1 cellular context compared by ENCODE assay signal in genomic region chr20:31921480-31921879, GRCh38. TPM values are rescaled to one million over a fixed set of nuclear protein-coding genes. Genes with fewer than 3 reads are reported as not detected.
"Had no signal": no experiment of that assay in that cellular context is flagged by ENCODE, and none has a peak within 500 bp of the region (broad histone marks: within the 10 kb centered on the region; RNA-seq: fewer than 3 reads in every experiment).

No MANE protein-coding gene starts in this region.

RNA-seq across cellular contexts. Expression of gene XKR7, which starts 46.5 kb away (rescaled TPM):
- total RNA-seq: GM12878 had no signal
- polyA plus RNA-seq: GM12878 had no signal
